17 cellular contexts compared by ENCODE assay signal in the genomic region with DNA sequence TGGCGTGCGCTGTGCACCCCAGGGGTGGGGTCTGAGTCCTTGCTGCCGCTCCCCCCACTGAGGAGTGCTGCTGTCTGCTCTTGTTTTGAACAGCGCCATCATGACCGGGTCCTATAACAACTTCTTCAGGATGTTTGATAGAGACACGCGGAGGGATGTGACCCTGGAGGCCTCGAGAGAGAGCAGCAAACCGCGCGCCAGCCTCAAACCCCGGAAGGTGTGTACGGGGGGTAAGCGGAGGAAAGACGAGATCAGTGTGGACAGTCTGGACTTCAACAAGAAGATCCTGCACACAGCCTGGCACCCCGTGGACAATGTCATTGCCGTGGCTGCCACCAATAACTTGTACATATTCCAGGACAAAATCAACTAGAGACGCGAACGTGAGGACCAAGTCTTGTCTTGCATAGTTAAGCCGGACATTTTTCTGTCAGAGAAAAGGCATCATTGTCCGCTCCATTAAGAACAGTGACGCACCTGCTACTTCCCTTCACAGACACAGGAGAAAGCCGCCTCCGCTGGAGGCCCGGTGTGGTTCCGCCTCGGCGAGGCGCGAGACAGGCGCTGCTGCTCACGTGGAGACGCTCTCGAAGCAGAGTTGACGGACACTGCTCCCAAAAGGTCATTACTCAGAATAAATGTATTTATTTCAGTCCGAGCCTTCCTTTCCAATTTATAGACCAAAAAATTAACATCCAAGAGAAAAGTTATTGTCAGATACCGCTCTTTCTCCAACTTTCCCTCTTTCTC.
"Had no signal": no experiment of that assay in that cellular context is flagged by ENCODE, and none has a peak within 500 bp of the region (broad histone marks: within the 10 kb centered on the region; RNA-seq: fewer than 3 reads in every experiment).

No MANE protein-coding gene starts in this region.

- H3K4me3 Mint-ChIP-seq: endodermal cell; stimulated activated naive B cell treated with anti-CD40 and anti-IgM and Interleukin-4, amounts not matched to agents 10 μg/mL and 1 μg/mL and 100 μg/mL, for 72 hours had no signal

- H3K9me3 ChIP-seq: gastroesophageal sphincter, neutrophil, thyroid gland had no signal

- H3K27ac ChIP-seq: dorsolateral prefrontal cortex, gastroesophageal sphincter, neutrophil, parathyroid adenoma, thyroid gland had no signal

- H3K27me3 ChIP-seq: dorsolateral prefrontal cortex, gastroesophageal sphincter, neutrophil, thyroid gland had no signal

- H3K4me3 ChIP-seq: dorsolateral prefrontal cortex, gastroesophageal sphincter, thyroid gland had no signal

- H3K4me1 ChIP-seq: gastroesophageal sphincter, parathyroid adenoma, thyroid gland had no signal

- H3K4me1 Mint-ChIP-seq: endodermal cell had no signal

- H3K9me3 Mint-ChIP-seq: naive B cell; stimulated activated naive B cell treated with anti-CD40 and anti-IgM and Interleukin-4, amounts not matched to agents 10 μg/mL and 1 μg/mL and 100 μg/mL, for 72 hours had no signal

- H3K27me3 Mint-ChIP-seq: naive B cell; stimulated activated naive B cell treated with anti-CD40 and anti-IgM and Interleukin-4, amounts not matched to agents 10 μg/mL and 1 μg/mL and 100 μg/mL, for 72 hours had no signal

- DNase-seq: activated CD4-positive, alpha-beta T cell treated with anti-CD3 and anti-CD28 coated beads for 1 hour; activated CD4-positive, alpha-beta T cell treated with anti-CD3 and anti-CD28 coated beads, Interleukin-2, amount 50 U/mL, for 48 hours; activated naive CD4-positive, alpha-beta T cell treated with Interleukin-2 at 50 U/mL for 16 hours; anterior cingulate cortex; endodermal cell; left colon; naive B cell; retina; stimulated activated CD4-positive, alpha-beta T cell treated with anti-CD3 and anti-CD28 coated beads, Interleukin-15, amount 100 ng/mL, for 24 hours; stimulated activated CD4-positive, alpha-beta T cell treated with anti-CD3 and anti-CD28 coated beads, Interleukin-4, amount 100 ng/mL, for 1 hour; stimulated activated naive B cell treated with anti-CD40 and anti-IgM and Interleukin-4, amounts not matched to agents 10 μg/mL and 1 μg/mL and 100 μg/mL, for 72 hours; T1000; thyroid gland had no signal

- ATAC-seq: gastroesophageal sphincter; left colon; stimulated activated naive B cell treated with anti-CD40 and anti-IgM and Interleukin-4, amounts not matched to agents 10 μg/mL and 1 μg/mL and 100 μg/mL, for 72 hours had no signal

- H2AFZ ChIP-seq: parathyroid adenoma had no signal

- H3K27ac Mint-ChIP-seq: endodermal cell; naive B cell; stimulated activated naive B cell treated with anti-CD40 and anti-IgM and Interleukin-4, amounts not matched to agents 10 μg/mL and 1 μg/mL and 100 μg/mL, for 72 hours had no signal

- H3K9ac ChIP-seq: parathyroid adenoma had no signal
